10 cellular contexts compared by ENCODE assay signal in genomic region chr10:113127285-113128283, GRCh38.
DNase-seq lines count a peak whose midpoint lies in the region; ATAC-seq, FAIRE-seq and TF ChIP-seq lines count a peak whose summit lies in the region.
"Had no signal": no experiment of that assay in that cellular context is flagged by ENCODE, and none has a peak within 500 bp of the region (broad histone marks: within the 10 kb centered on the region; RNA-seq: fewer than 3 reads in every experiment).

No MANE protein-coding gene starts in this region.

- H3K23ac ChIP-seq in H9 (ENCODE audit: insufficient read length, low read depth, low read length), result no peak overlapping the region

- H3K9me3 ChIP-seq in H9 (ENCODE audit: control insufficient read depth, low read depth, low read length) (no peaks in the 10 kb centered on the region), astrocyte (ENCODE audit: insufficient read depth, low read depth, low read length) (no peaks in the 10 kb centered on the region), hepatocyte (ENCODE audit: low read depth) (no peaks in the 10 kb centered on the region)

- in situ Hi-C loops in KBM-7 (cut with MboI; ENCODE audit: low pct_unique_long_range_greater_than_20kb, low sequenced_read_pairs), result no loop called here

- H3K14ac ChIP-seq in H9 (ENCODE audit: insufficient read depth, low read length), result no peak overlapping the region

- H3K36me3 Mint-ChIP-seq in H9 (ENCODE audit: insufficient read depth in 1 of 3, low read depth in 3 of 3) (no peaks in the 10 kb centered on the region), astrocyte (ENCODE audit: low read depth, unreplicated experiment) (no peaks in the 10 kb centered on the region)
- H3K36me3 Mint-ChIP-seq: IgD-negative memory B cell had no signal

- no peak for TF ChIP-seq CTCF in H9 (conservative IDR thresholded peaks at IDR 0.05)
- TF ChIP-seq CTCF in astrocyte (IDR thresholded peaks at IDR 0.05; ENCODE audit: insufficient read depth, low read depth, low read length), result no peak
- TF ChIP-seq CTCF in hepatocyte (IDR thresholded peaks at IDR 0.05; ENCODE audit: poor library complexity), result no peak

- H3K4me1 Mint-ChIP-seq in H9 (peaks cover 82 to 87% of the 10 kb centered on the region in 2 experiments), astrocyte (ENCODE audit: low read depth, unreplicated experiment) (peaks cover 73% of the 10 kb centered on the region)

- H3K79me1 ChIP-seq in H9 (ENCODE audit: insufficient read depth, low read depth, low read length, poor library complexity, severe bottlenecking), result peaks cover 5% of the 10 kb centered on the region

- H3K79me2 ChIP-seq in H9 (ENCODE audit: insufficient read depth, low read length) (peaks cover 10% of the 10 kb centered on the region; the same call in 1 of the 2 replicates), astrocyte (ENCODE audit: insufficient read depth, low read length) (peaks cover 13% of the 10 kb centered on the region), hepatocyte (peaks cover 95% of the 10 kb centered on the region)

- H3K9me3 Mint-ChIP-seq in H9, result no peaks in the 10 kb centered on the region
- no peaks in the 10 kb centered on the region for H3K9me3 Mint-ChIP-seq in astrocyte (ENCODE audit: unreplicated experiment)

- H3K27me3 ChIP-seq in H9 (ENCODE audit: insufficient read depth, low read length), result no peaks in the 10 kb centered on the region
- no peaks in the 10 kb centered on the region for H3K27me3 ChIP-seq in astrocyte (ENCODE audit: insufficient read depth, low read length)
- no peaks in the 10 kb centered on the region for H3K27me3 ChIP-seq in hepatocyte

- H3K4me3 ChIP-seq in astrocyte (ENCODE audit: insufficient read depth, low read depth, low read length) (peak overlapping the region; percentile 49), hepatocyte (no peak overlapping the region), skeletal muscle cell (ENCODE audit: low read depth, low read length) (peak overlapping the region; percentile 36)

- H4K5ac ChIP-seq in H9 (ENCODE audit: insufficient read length, low read depth, low read length), result no peak overlapping the region

- H4K8ac ChIP-seq in H9 (replicated peaks; ENCODE audit: insufficient read length, low read depth, low read length), result no peak overlapping the region

- H3K4me2 ChIP-seq in H9 (ENCODE audit: insufficient read depth, insufficient read length, low read length) (peak overlapping the region; percentile 73), astrocyte (ENCODE audit: low read length) (peak overlapping the region; percentile 95), hepatocyte (peak overlapping the region; percentile 82)

- no peak for ATAC-seq in HG02763 (IDR thresholded peaks at IDR 0.05; ENCODE audit: unreplicated experiment)

- H3T11ph ChIP-seq in H9 (ENCODE audit: low read length), result no peak overlapping the region

- no peak overlapping the region for H2BK120ac ChIP-seq in H9 (ENCODE audit: low read depth, low read length, poor library complexity, severe bottlenecking)

- H3K9ac ChIP-seq in H9 (ENCODE audit: extremely low read depth, insufficient read length, low read length) (no peak overlapping the region), astrocyte (ENCODE audit: low read length) (peak overlapping the region; percentile 25)

- DNase-seq in H9 (no peak), astrocyte (ENCODE audit: low read depth) (no peak), hepatocyte (ENCODE audit: low spot score) (no peak), skeletal muscle cell (ENCODE audit: low read depth) (no peak), NCI-H446 treated with DMSO at 0.1 percent for 48 hours (lab: John Stamatoyannopoulos, UW) (no peak), KBM-7 (no peak), COLO829 (ENCODE audit: low spot score) (no peak)

- no peak for FAIRE-seq in astrocyte (lab: Jason Lieb, UNC)
- FAIRE-seq: colon had no signal

- peaks cover 4% of the 10 kb centered on the region for H3K23me2 ChIP-seq in H9 (ENCODE audit: insufficient read length, low read depth, low read length, poor library complexity, severe bottlenecking)

- no CpG with 5 or more reads among the region's 17 CpGs for WGBS in H9 (ENCODE audit: extremely low coverage, insufficient read length, low lambda C conversion rate)
- 74% methylated on average over 17 of the region's 17 CpGs for WGBS in hepatocyte (ENCODE audit: low lambda C conversion rate, missing lambda C conversion rate)

- no peak overlapping the region for H2BK5ac ChIP-seq in H9 (ENCODE audit: insufficient read length, low read length)

- no peak overlapping the region for H2BK12ac ChIP-seq in H9 (ENCODE audit: insufficient read length, low read depth, low read length)

- peak overlapping the region; percentile 50 to 80 for H3K4me3 Mint-ChIP-seq in H9
- H3K4me3 Mint-ChIP-seq in astrocyte (ENCODE audit: unreplicated experiment), result peak overlapping the region; percentile 73

- H3K18ac ChIP-seq in H9 (ENCODE audit: insufficient read length, low read depth, low read length), result no peak overlapping the region

- H4K91ac ChIP-seq in H9 (ENCODE audit: insufficient read length, low read depth, low read length), result no peak overlapping the region

- H3K4me1 ChIP-seq in H9 (ENCODE audit: insufficient read depth, low read length), result peaks cover 17% of the 10 kb centered on the region; the same call in 1 of the 2 replicates
- peaks cover 10% of the 10 kb centered on the region for H3K4me1 ChIP-seq in astrocyte (ENCODE audit: insufficient read depth, low read length)
- peaks cover 15% of the 10 kb centered on the region for H3K4me1 ChIP-seq in hepatocyte (ENCODE audit: insufficient read depth)

- H3K27ac Mint-ChIP-seq in H9 (peak overlapping the region in 2 of 3 experiments; percentile 52 to 68; a peak in 6 of 7 replicates), astrocyte (ENCODE audit: unreplicated experiment) (peak overlapping the region; percentile 82)
- H3K27ac Mint-ChIP-seq: IgD-negative memory B cell had no signal

- no peaks in the 10 kb centered on the region for H4K20me1 ChIP-seq in H9 (ENCODE audit: control insufficient read depth, insufficient read depth, insufficient read length)
- H4K20me1 ChIP-seq in astrocyte (ENCODE audit: insufficient read depth, low read length), result peaks cover 62% of the 10 kb centered on the region
- peaks cover 44% of the 10 kb centered on the region for H4K20me1 ChIP-seq in hepatocyte (ENCODE audit: insufficient read depth, poor library complexity, severe bottlenecking)

- no peak overlapping the region for H2BK20ac ChIP-seq in H9 (ENCODE audit: low read depth, low read length, poor library complexity, severe bottlenecking)

- no peak overlapping the region for H2AK5ac ChIP-seq in H9 (ENCODE audit: insufficient read length, low read length)

- no peaks in the 10 kb centered on the region for H3K27me3 Mint-ChIP-seq in H9 (ENCODE audit: low read depth)
- H3K27me3 Mint-ChIP-seq in astrocyte (ENCODE audit: low read depth, unreplicated experiment), result no peaks in the 10 kb centered on the region

- H3K9me2 ChIP-seq in hepatocyte (replicated peaks; ENCODE audit: insufficient read depth), result no peaks in the 10 kb centered on the region

- H3K36me3 ChIP-seq in astrocyte (ENCODE audit: insufficient read depth, low read length), result no peaks in the 10 kb centered on the region
- no peaks in the 10 kb centered on the region for H3K36me3 ChIP-seq in hepatocyte (replicated peaks; ENCODE audit: insufficient read depth, low read depth)

- no peak overlapping the region for H3K27ac ChIP-seq in H9 (ENCODE audit: insufficient read length, low read depth, low read length)
- no peak overlapping the region for H3K27ac ChIP-seq in astrocyte (ENCODE audit: low read depth, low read length)
- H3K27ac ChIP-seq in hepatocyte, result no peak overlapping the region

- H3K4ac ChIP-seq in H9 (ENCODE audit: low read depth, low read length), result no peak overlapping the region

- H2BK15ac ChIP-seq in H9 (ENCODE audit: low read depth, low read length), result no peak overlapping the region

- no peak overlapping the region for H3K56ac ChIP-seq in H9 (ENCODE audit: insufficient read length, low read depth, low read length)

- H2AFZ ChIP-seq in H9 (ENCODE audit: low read length) (no peak overlapping the region), astrocyte (ENCODE audit: low read depth, low read length) (no peak overlapping the region), hepatocyte (no peak overlapping the region)
